Comparison of ENCODE assay signal across 1 cellular context in the genomic region with DNA sequence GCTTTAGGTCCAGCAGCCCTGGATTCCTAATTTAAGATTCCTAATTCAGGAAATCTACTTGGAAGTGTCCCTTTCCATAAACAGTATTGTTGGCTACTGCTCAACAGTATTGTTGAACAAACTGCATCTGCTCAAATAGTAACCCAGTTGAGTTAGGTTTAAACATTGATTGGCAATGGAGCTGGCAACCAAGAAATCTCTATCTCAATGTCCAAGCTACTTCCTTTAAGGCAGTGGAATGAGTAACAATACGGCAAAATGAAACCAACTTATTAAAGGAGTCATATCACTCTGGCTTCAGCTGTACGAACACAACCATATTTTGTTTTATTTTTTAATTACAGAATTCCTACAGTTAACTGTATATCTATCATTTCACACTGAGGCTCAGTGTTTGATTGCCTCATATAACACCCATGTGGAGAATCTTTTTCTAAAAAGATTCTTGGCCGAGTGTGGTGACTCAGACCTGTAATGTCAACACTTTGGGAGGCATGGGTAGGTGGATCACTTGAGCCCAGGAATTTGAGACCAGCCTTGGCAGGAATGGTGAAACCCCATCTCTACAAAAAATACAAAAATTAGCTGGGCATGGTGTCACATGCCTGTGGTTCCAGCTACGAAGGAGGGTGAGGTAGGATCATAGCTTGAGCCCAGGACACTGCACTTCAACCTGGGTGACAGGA.
A peak's percentile ranks its signal among the peaks of the same experiment; 100 is the strongest.
TF ChIP-seq lines count a peak whose summit lies in the region.

No MANE protein-coding gene starts in this region.

TF ChIP-seq in IMR-90, 13 proteins besides CTCF, POLR2A, EP300 and RAD21:
- TF ChIP-seq CEBPB (IDR thresholded peaks at IDR 0.05; ENCODE audit: low read depth, low read length) (peak; percentile 60), MXI1 (IDR thresholded peaks at IDR 0.05; ENCODE audit: borderline replicate concordance, low read depth, low read length) (no peak)
